In the genomic region with DNA sequence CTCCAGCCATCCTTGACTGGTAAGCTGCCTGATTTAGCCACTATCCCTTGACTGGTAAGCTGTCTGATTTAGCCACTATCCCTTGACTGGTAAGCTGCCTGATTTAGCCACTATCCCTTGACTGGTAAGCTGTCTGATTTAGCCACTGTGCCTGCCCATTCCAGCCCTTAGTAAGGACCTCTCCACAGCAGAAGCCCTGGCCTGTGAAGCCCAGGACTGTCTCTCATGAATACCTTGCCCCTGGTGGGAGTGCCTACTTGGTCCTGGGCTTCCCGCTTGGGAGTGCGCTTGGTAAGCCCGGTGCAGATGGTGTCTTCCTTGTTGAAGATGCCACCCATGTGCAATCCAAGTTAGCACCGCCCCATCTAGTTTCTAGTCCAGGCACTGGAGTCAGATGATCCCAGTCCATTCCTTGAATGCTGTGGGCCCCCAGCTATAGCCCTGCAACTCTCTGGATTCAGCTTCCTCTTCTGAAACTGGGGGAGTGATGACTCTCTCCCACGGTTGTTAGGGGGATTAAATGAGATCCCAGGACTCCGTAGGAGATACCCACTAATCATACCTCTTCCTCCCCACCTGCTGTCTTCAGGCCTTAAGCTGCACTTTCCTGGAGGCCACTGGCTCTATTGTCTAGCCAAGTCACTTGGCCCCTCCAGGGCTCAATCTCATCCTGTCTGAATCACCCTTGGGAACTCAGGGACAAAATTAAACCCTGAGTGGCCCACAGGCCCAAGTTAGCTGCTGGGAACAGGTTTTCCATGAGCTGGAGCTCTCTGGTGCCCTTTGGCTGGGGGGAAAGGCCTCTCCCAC, we compare ENCODE assay signal across 25 cellular contexts. TPM values are rescaled to one million over a fixed set of nuclear protein-coding genes. Genes with fewer than 3 reads are reported as not detected.
DNase-seq lines count a peak whose midpoint lies in the region; TF ChIP-seq lines count a peak whose summit lies in the region.
"Had no signal": no experiment of that assay in that cellular context is flagged by ENCODE, and none has a peak within 500 bp of the region (broad histone marks: within the 10 kb centered on the region; RNA-seq: fewer than 3 reads in every experiment).

No MANE protein-coding gene starts in this region.

- peaks cover 0 to 16% (median 9%) of the 10 kb centered on the region in 8 donors for H3K9me3 Mint-ChIP-seq in CD4-positive, alpha-beta memory T cell
- H3K9me3 Mint-ChIP-seq: WTC11 had no signal

- no peak overlapping the region for H3K4me3 Mint-ChIP-seq in CD4-positive, alpha-beta memory T cell
- H3K4me3 Mint-ChIP-seq: activated CD8-positive, alpha-beta T cell treated with anti-CD3 and anti-CD28 coated beads for 36 hours; activated T-cell treated with anti-CD3 and anti-CD28 coated beads, Interleukin-2, amount 50 U/mL, for 4 hours; T-helper 1 cell treated with Interleukin-12 subunit alpha and Interleukin-12 subunit beta and Interleukin-4 antibody, amounts not matched to agents 30 μg/mL and 1 μg/mL, for 36 hours; WTC11 had no signal

- TF ChIP-seq CTCF in ascending aorta (IDR thresholded peaks at IDR 0.05): no peak

- CTCF ChIA-PET in CD4-positive, alpha-beta memory T cell (lab: Charles Lee; ENCODE audit: partially characterized antibody): interaction anchor here (1.2 to 39.2 kb wide), 7 partner anchors 11 to 155 kb away, joined by 3 to 1377 read pairs (median 7); partner anchors contain the start of gene CCDC197

- no peaks in the 10 kb centered on the region for H3K36me3 ChIP-seq in ascending aorta
- no peaks in the 10 kb centered on the region for H3K36me3 ChIP-seq in muscle layer of colon (ENCODE audit: insufficient read depth, low read length)
- no peaks in the 10 kb centered on the region for H3K36me3 ChIP-seq in CD4-positive, alpha-beta memory T cell (ENCODE audit: insufficient read depth, low read length)
- H3K36me3 ChIP-seq: BE2C had no signal

- DNase-seq in NCI-H524 (lab: John Stamatoyannopoulos, UW): peak; percentile 23 to 53
- DNase-seq in NCI-H524 treated with DMSO at 0.1 percent for 48 hours (lab: John Stamatoyannopoulos, UW): no peak
- DNase-seq in ascending aorta (ENCODE audit: low spot score in 2 of 2): no peak
- no peak for DNase-seq in NCI-H526 (lab: John Stamatoyannopoulos, UW)
- no peak for DNase-seq in CD4-positive, alpha-beta memory T cell
- no peak for DNase-seq in middle frontal gyrus (ENCODE audit: extremely low spot score, low spot score)
- DNase-seq: activated CD8-positive, alpha-beta T cell treated with anti-CD3 and anti-CD28 coated beads for 36 hours; activated T-cell treated with anti-CD3 and anti-CD28 coated beads, Interleukin-2, amount 50 U/mL, for 4 hours; BE2C; Calu3; central memory CD4-positive, alpha-beta T cell; effector CD8-positive, alpha-beta T cell; head of caudate nucleus; NCI-H187; NCI-H345 had no signal

- peaks cover 24 to 42% (median 28%) of the 10 kb centered on the region in 4 donors for H3K4me1 Mint-ChIP-seq in CD4-positive, alpha-beta memory T cell

- H3K9me3 ChIP-seq in ascending aorta (no peaks in the 10 kb centered on the region), muscle layer of colon (ENCODE audit: low read length) (no peaks in the 10 kb centered on the region)
- peaks cover 3 to 10% of the 10 kb centered on the region in 2 donors for H3K9me3 ChIP-seq in CD4-positive, alpha-beta memory T cell (ENCODE audit: control insufficient read depth in 1 of 2, low read length in 2 of 2)
- H3K9me3 ChIP-seq: BE2C had no signal

- H3K36me3 Mint-ChIP-seq in CD4-positive, alpha-beta memory T cell: peaks cover under 1 to 5% of the 10 kb centered on the region in 2 donors
- H3K36me3 Mint-ChIP-seq: WTC11 had no signal

- H3K27me3 ChIP-seq in ascending aorta (no peaks in the 10 kb centered on the region), muscle layer of colon (ENCODE audit: control insufficient read depth in 1 of 2, insufficient read depth in 2 of 2, low read length in 2 of 2) (no peaks in the 10 kb centered on the region)
- no peaks in the 10 kb centered on the region for H3K27me3 ChIP-seq in CD4-positive, alpha-beta memory T cell (ENCODE audit: insufficient read depth, low read length)
- H3K27me3 ChIP-seq: BE2C had no signal

- intact Hi-C loops in ascending aorta (cut with DNase I): loop anchor here (10.0 kb wide), 1 partner anchor 1533 kb away; the partner anchor contains the start of gene SYNE3
- intact Hi-C loops in CD4-positive, alpha-beta memory T cell (cut with micrococcal nuclease): no loop called here

- H3K27me3 Mint-ChIP-seq in CD4-positive, alpha-beta memory T cell: no peaks in the 10 kb centered on the region

- no peak overlapping the region for H3K27ac Mint-ChIP-seq in CD4-positive, alpha-beta memory T cell
- H3K27ac Mint-ChIP-seq: T-helper 1 cell treated with Interleukin-12 subunit alpha and Interleukin-12 subunit beta and Interleukin-4 antibody, amounts not matched to agents 30 μg/mL and 1 μg/mL, for 36 hours; WTC11 had no signal

- no peak overlapping the region for H3K4me3 ChIP-seq in ascending aorta
- H3K4me3 ChIP-seq in muscle layer of colon (ENCODE audit: low read depth in 1 of 2, low read length in 2 of 2): no peak overlapping the region
- H3K4me3 ChIP-seq in CD4-positive, alpha-beta memory T cell (ENCODE audit: low read length in 2 of 2): no peak overlapping the region

- H3K4me1 ChIP-seq in ascending aorta: peaks cover 3 to 50% of the 10 kb centered on the region in 2 donors
- H3K4me1 ChIP-seq in muscle layer of colon (ENCODE audit: insufficient read depth, low read length): peaks cover 57% of the 10 kb centered on the region
- peaks cover 39% of the 10 kb centered on the region for H3K4me1 ChIP-seq in CD4-positive, alpha-beta memory T cell (ENCODE audit: insufficient read depth, low read length)
- H3K4me1 ChIP-seq: BE2C had no signal

- H3K9ac ChIP-seq in muscle layer of colon (ENCODE audit: low read length): no peak overlapping the region

- POLR2A ChIA-PET in CD4-positive, alpha-beta memory T cell (lab: Charles Lee; ENCODE audit: partially characterized antibody): interaction anchor here (1.1 to 18.4 kb wide), 5 partner anchors 10 to 42 kb away, joined by 3 to 469 read pairs (median 7); no protein-coding TSS in a partner anchor

- H3K27ac ChIP-seq in ascending aorta: peak overlapping the region; percentile 95
- H3K27ac ChIP-seq in muscle layer of colon (ENCODE audit: low read depth, low read length): peak overlapping the region; percentile 94
- peak overlapping the region; percentile 88 for H3K27ac ChIP-seq in temporal lobe (ENCODE audit: low read depth, low read length)
- H3K27ac ChIP-seq in CD4-positive, alpha-beta memory T cell (ENCODE audit: low read depth, low read length): no peak overlapping the region
- H3K27ac ChIP-seq: 22Rv1 had no signal

RNA-seq across cellular contexts. Expression of gene ASB2, which starts 5.7 kb away (rescaled TPM):
- 58.6 TPM for total RNA-seq in ascending aorta
- total RNA-seq in temporal lobe: not detected
- total RNA-seq in CD4-positive, alpha-beta memory T cell: 10 to 100 TPM; 27.3 to 29.7 TPM
- polyA plus RNA-seq in CD4-positive, alpha-beta memory T cell: 1 to 10 TPM in 1 of 2 donors, under 1 TPM in 1; 0.87 to 2.3 TPM
- total RNA-seq: M059J had no signal

RNA-seq across cellular contexts. Expression of gene CCDC197, which starts 15.0 kb away (rescaled TPM):
- total RNA-seq in ascending aorta (not detected), temporal lobe (not detected)
- total RNA-seq in CD4-positive, alpha-beta memory T cell: not detected
- not detected for polyA plus RNA-seq in CD4-positive, alpha-beta memory T cell
- total RNA-seq: activated CD8-positive, alpha-beta T cell treated with anti-CD3 and anti-CD28 coated beads for 36 hours; Calu3; fibroblast of lung; H7; M059J; renal cortical epithelial cell; WTC11 had no signal
- polyA plus RNA-seq: fibroblast of lung, neural cell had no signal

RNA-seq across cellular contexts. Expression of gene OTUB2, which starts 44.1 kb away (rescaled TPM):
- total RNA-seq in ascending aorta (0.21 TPM), temporal lobe (5.2 TPM)
- under 1 TPM; 0.42 to 0.67 TPM for total RNA-seq in CD4-positive, alpha-beta memory T cell
- polyA plus RNA-seq in CD4-positive, alpha-beta memory T cell: 1 to 10 TPM in 1 of 2 donors, under 1 TPM in 1; 0.19 to 1.1 TPM

RNA-seq across cellular contexts. Expression of gene FAM181A, which starts 54.9 kb away (rescaled TPM):
- not detected for total RNA-seq in ascending aorta
- 0.74 TPM for total RNA-seq in temporal lobe
- not detected for total RNA-seq in CD4-positive, alpha-beta memory T cell
- not detected for polyA plus RNA-seq in CD4-positive, alpha-beta memory T cell
- total RNA-seq: activated CD8-positive, alpha-beta T cell treated with anti-CD3 and anti-CD28 coated beads for 36 hours; activated T-cell treated with anti-CD3 and anti-CD28 coated beads, Interleukin-2, amount 50 U/mL, for 4 hours; Calu3; fibroblast of lung; H7; M059J; renal cortical epithelial cell; WTC11 had no signal
- polyA plus RNA-seq: fibroblast of lung had no signal

Comparison
In these comparisons a context has a peak if more than half of its experiments do, and no peak if none do; other contexts are left out.
1. DNase-seq: peak in NCI-H524 (2 of 2); none in NCI-H524 treated with DMSO at 0.1 percent for 48 hours (single experiment), ascending aorta (0 of 2), NCI-H526 (0 of 2), CD4-positive, alpha-beta memory T cell (0 of 5) and middle frontal gyrus (single experiment).
2. RNA of gene ASB2, which starts 5.7 kb away (total RNA-seq): 58.6 TPM in ascending aorta (single experiment) and 27.3 to 29.7 TPM in CD4-positive, alpha-beta memory T cell; not detected in temporal lobe (single experiment); every median in the first group is over 10 times any median in the second.